ENCODE assay signal across 19 cellular contexts in genomic region chr16:11164482-11165270, GRCh38.
DNase-seq lines count a peak whose midpoint lies in the region; ATAC-seq, FAIRE-seq and TF ChIP-seq lines count a peak whose summit lies in the region.
"Had no signal": no experiment of that assay in that cellular context is flagged by ENCODE, and none has a peak within 500 bp of the region (broad histone marks: within the 10 kb centered on the region; RNA-seq: fewer than 3 reads in every experiment).

No MANE protein-coding gene starts in this region.

- no peak overlapping the region for H3K4me3 ChIP-seq in HepG2 (replicated peaks in 1 of 3; ENCODE audit: insufficient read depth in 1 of 3, low read depth in 2 of 3, low read length in 3 of 3)
- H3K4me3 ChIP-seq: dorsolateral prefrontal cortex, esophagus muscularis mucosa, lung had no signal

- TF ChIP-seq POLR2A in HepG2 (IDR thresholded peaks at IDR 0.05; ENCODE audit: insufficient read depth in 1 of 2, low read depth in 2 of 2, low read length in 2 of 2), result no peak

- H3K9me3 Mint-ChIP-seq in activated CD8-positive, alpha-beta T cell treated with anti-CD3 and anti-CD28 coated beads for 36 hours, result peaks cover 9% of the 10 kb centered on the region
- H3K9me3 Mint-ChIP-seq: naive thymus-derived CD8-positive, alpha-beta T cell; stimulated activated naive CD8-positive, alpha-beta T cell treated with anti-CD3 and anti-CD28 coated beads, Interleukin-15, Interleukin-2, amounts not matched to agents 100 ng/mL and 50 ng/mL, for 24 hours had no signal

- BruUV-seq in HepG2 (replicated peaks; lab: Mats Ljungman, UMichigan), result no TSS peak

- DNase-seq in NCI-H1092 (lab: John Stamatoyannopoulos, UW), result peak; percentile 13
- DNase-seq in NCI-H1092 treated with DMSO at 0.1 percent for 48 hours (lab: John Stamatoyannopoulos, UW), result no peak
- peak; percentile 16 for DNase-seq in COR-L47 (lab: John Stamatoyannopoulos, UW)
- no peak for DNase-seq in activated CD8-positive, alpha-beta T cell treated with anti-CD3 and anti-CD28 coated beads for 36 hours
- no peak for DNase-seq in HepG2 (ENCODE audit: low spot score)
- no peak for DNase-seq in NOMO-1 (lab: John Stamatoyannopoulos, UW; ENCODE audit: unreplicated experiment in 2 of 2)
- DNase-seq in mucosa of gallbladder (ENCODE audit: low spot score), result no peak
- no peak for DNase-seq in globus pallidus (ENCODE audit: low spot score)
- DNase-seq: 8988T; brain microvascular endothelial cell; KBM-7; naive thymus-derived CD8-positive, alpha-beta T cell; NCI-H510A; stimulated activated CD4-positive, alpha-beta T cell treated with anti-CD3 and anti-CD28 coated beads, Interleukin-15, amount 100 ng/mL, for 24 hours had no signal

- peaks cover 19% of the 10 kb centered on the region for H3K36me3 Mint-ChIP-seq in activated CD8-positive, alpha-beta T cell treated with anti-CD3 and anti-CD28 coated beads for 36 hours (ENCODE audit: low read depth)

- no peak overlapping the region for H3K9ac ChIP-seq in HepG2 (ENCODE audit: insufficient read depth, low read depth, low read length)

- POLR2A ChIA-PET in activated CD8-positive, alpha-beta T cell treated with anti-CD3 and anti-CD28 coated beads for 36 hours (lab: Charles Lee), result interaction anchor here (1.1 to 1.3 kb wide), 4 partner anchors 12 to 88 kb away, joined by 3 to 4 read pairs (median 4); no protein-coding TSS in a partner anchor
- POLR2A ChIA-PET in HepG2 (lab: Yijun Ruan, JAX), result interaction anchor here (1.4 kb wide), 1 partner anchor 91 kb away, joined by 4 read pairs; the partner anchor contains the start of gene SOCS1

- TF ChIP-seq CTCF in activated CD8-positive, alpha-beta T cell treated with anti-CD3 and anti-CD28 coated beads for 36 hours (IDR thresholded peaks at IDR 0.05), result no peak
- no peak for TF ChIP-seq CTCF in HepG2 (CRISPR knock-in tag; IDR thresholded peaks at IDR 0.05)

- H3K4me3 Mint-ChIP-seq in activated CD8-positive, alpha-beta T cell treated with anti-CD3 and anti-CD28 coated beads for 36 hours, result no peak overlapping the region
- H3K4me3 Mint-ChIP-seq: naive thymus-derived CD8-positive, alpha-beta T cell; stimulated activated naive CD8-positive, alpha-beta T cell treated with anti-CD3 and anti-CD28 coated beads, Interleukin-15, Interleukin-2, amounts not matched to agents 100 ng/mL and 50 ng/mL, for 24 hours had no signal

- H3K27me3 Mint-ChIP-seq in activated CD8-positive, alpha-beta T cell treated with anti-CD3 and anti-CD28 coated beads for 36 hours, result no peaks in the 10 kb centered on the region
- H3K27me3 Mint-ChIP-seq: naive thymus-derived CD8-positive, alpha-beta T cell; stimulated activated naive CD8-positive, alpha-beta T cell treated with anti-CD3 and anti-CD28 coated beads, Interleukin-15, Interleukin-2, amounts not matched to agents 100 ng/mL and 50 ng/mL, for 24 hours had no signal

- no peak overlapping the region for H3K27ac ChIP-seq in HepG2 (ENCODE audit: extremely low read length, insufficient read depth, low read length)
- H3K27ac ChIP-seq: brain microvascular endothelial cell had no signal

- in situ Hi-C loops in HepG2 (cut with HindIII; ENCODE audit: extremely low pct_ligation_motif_present, low pct_unique_long_range_greater_than_20kb), result no loop called here

- H4K20me1 ChIP-seq in HepG2 (ENCODE audit: insufficient read depth, low read length), result no peaks in the 10 kb centered on the region

- H3K36me3 ChIP-seq in HepG2 (replicated peaks in 1 of 2; ENCODE audit: control insufficient read depth in 1 of 2, insufficient read depth in 2 of 2, low read length in 2 of 2), result peaks cover 0 to 10% of the 10 kb centered on the region in 2 experiments; a peak in 2 of 5 replicates

- H3K4me1 ChIP-seq in HepG2 (ENCODE audit: insufficient read depth, low read length), result no peaks in the 10 kb centered on the region

- no peak for ATAC-seq in activated CD8-positive, alpha-beta T cell treated with anti-CD3 and anti-CD28 coated beads for 36 hours
- no peak for ATAC-seq in HepG2
- ATAC-seq: naive thymus-derived CD8-positive, alpha-beta T cell had no signal

- TF ChIP-seq RAD21 in HepG2 (CRISPR knock-in tag; IDR thresholded peaks at IDR 0.05), result no peak

- intact Hi-C loops in activated CD8-positive, alpha-beta T cell treated with anti-CD3 and anti-CD28 coated beads for 36 hours (cut with micrococcal nuclease), result no loop called here
- intact Hi-C loops in HepG2 (cut with micrococcal nuclease; ENCODE audit: unreplicated experiment), result no loop called here

- peak overlapping the region; percentile 12 for H3K27ac Mint-ChIP-seq in activated CD8-positive, alpha-beta T cell treated with anti-CD3 and anti-CD28 coated beads for 36 hours

- TF ChIP-seq EP300 in HepG2 (IDR thresholded peaks at IDR 0.05; ENCODE audit: low read depth in 2 of 2, low read length in 2 of 2) (no peak), HepG2 (CRISPR knock-in tag; IDR thresholded peaks at IDR 0.05; ENCODE audit: borderline replicate concordance) (no peak)

- H3K4me1 Mint-ChIP-seq in activated CD8-positive, alpha-beta T cell treated with anti-CD3 and anti-CD28 coated beads for 36 hours (ENCODE audit: low read depth), result peaks cover 35% of the 10 kb centered on the region

- H3K79me2 ChIP-seq in HepG2 (ENCODE audit: insufficient read depth, low read length), result no peaks in the 10 kb centered on the region

- no peaks in the 10 kb centered on the region for H3K27me3 ChIP-seq in HepG2 (ENCODE audit: control insufficient read depth in 1 of 2, insufficient read depth in 2 of 2, low read length in 2 of 2)
- H3K27me3 ChIP-seq: brain microvascular endothelial cell, dorsolateral prefrontal cortex, esophagus muscularis mucosa had no signal

- CTCF ChIA-PET in activated CD8-positive, alpha-beta T cell treated with anti-CD3 and anti-CD28 coated beads for 36 hours (lab: Charles Lee), result interaction anchor here (1.2 kb wide), 1 partner anchor 201 kb away, joined by 5 read pairs; no protein-coding TSS in a partner anchor
- CTCF ChIA-PET in HepG2 (lab: Yijun Ruan, JAX; ENCODE audit: low intra/inter-chr PET ratio, low total read pairs), result no interaction called here

- WGBS in HepG2 (ENCODE audit: low lambda C conversion rate), result 86% methylated on average over 14 of the region's 14 CpGs

- H3K4me2 ChIP-seq in HepG2 (ENCODE audit: low read depth, low read length), result no peak overlapping the region

- H2AFZ ChIP-seq in HepG2 (ENCODE audit: low read length), result no peak overlapping the region

- H3K9me3 ChIP-seq in HepG2 (ENCODE audit: low read length), result no peaks in the 10 kb centered on the region
- H3K9me3 ChIP-seq: esophagus muscularis mucosa had no signal

- FAIRE-seq in HepG2 (lab: Jason Lieb, UNC), result no peak
- FAIRE-seq: RCC 7860 had no signal

TF ChIP-seq in HepG2, 621 proteins besides CTCF, POLR2A, EP300 and RAD21:
- TF ChIP-seq RFX3 (CRISPR knock-in tag; IDR thresholded peaks at IDR 0.05) (peak; percentile 39; the same call in 1 of the 2 replicates), SP140L (CRISPR knock-in tag; IDR thresholded peaks at IDR 0.05; ENCODE audit: borderline replicate concordance) (no peak), RFX1 (IDR thresholded peaks at IDR 0.05) (peak; percentile 36; the same call in 1 of the 2 replicates)

Comparison
In these comparisons a context has a peak if more than half of its experiments do, and no peak if none do; other contexts are left out.
1. DNase-seq: peak in NCI-H1092 (single experiment) and COR-L47 (single experiment); none in NCI-H1092 treated with DMSO at 0.1 percent for 48 hours (single experiment), activated CD8-positive, alpha-beta T cell treated with anti-CD3 and anti-CD28 coated beads for 36 hours (single experiment), HepG2 (single experiment), NOMO-1 (0 of 2), mucosa of gallbladder (single experiment) and globus pallidus (single experiment).